18 cellular contexts compared by ENCODE assay signal in genomic region chr15:81887913-81888312, GRCh38.
DNase-seq lines count a peak whose midpoint lies in the region; ATAC-seq and TF ChIP-seq lines count a peak whose summit lies in the region.
"Had no signal": no experiment of that assay in that cellular context is flagged by ENCODE, and none has a peak within 500 bp of the region (broad histone marks: within the 10 kb centered on the region; RNA-seq: fewer than 3 reads in every experiment).

No MANE protein-coding gene starts in this region.

- H3K27ac Mint-ChIP-seq in nephron progenitor cell: peak overlapping the region; percentile 96
- H3K27ac Mint-ChIP-seq: activated naive CD4-positive, alpha-beta T cell treated with anti-CD3 and anti-CD28 coated beads, Interleukin-2, amount 10 ng/mL, durations not matched to agents 7 days and 5 days had no signal

- DNase-seq in AG20443 (ENCODE audit: low spot score): peak; percentile 68
- DNase-seq in RKO (ENCODE audit: low spot score): peak; percentile 42
- peak; percentile 12 for DNase-seq in epithelial cell of prostate (ENCODE audit: low read depth, low spot score)
- no peak for DNase-seq in nephron progenitor cell
- DNase-seq in lower leg skin (ENCODE audit: low spot score in 2 of 2): no peak
- no peak for DNase-seq in stimulated activated naive CD4-positive, alpha-beta T cell (lab: John Stamatoyannopoulos, UW)
- no peak for DNase-seq in NK-92 treated with Interleukin-12 subunit alpha and Interleukin-12 subunit beta, amount 100 ng/mL, for 24 hours (lab: John Stamatoyannopoulos, UW)
- DNase-seq: ACHN; activated naive CD4-positive, alpha-beta T cell treated with anti-CD3 and anti-CD28 coated beads, Interleukin-2, amount 10 ng/mL, durations not matched to agents 7 days and 5 days; GOT3; head of caudate nucleus; MV-4-11; NCI-H2227 treated with DMSO at 0.1 percent for 48 hours; trophoblast cell had no signal

- peaks cover 53% of the 10 kb centered on the region for H3K4me1 Mint-ChIP-seq in nephron progenitor cell
- H3K4me1 Mint-ChIP-seq: activated naive CD4-positive, alpha-beta T cell treated with anti-CD3 and anti-CD28 coated beads, Interleukin-2, amount 10 ng/mL, durations not matched to agents 7 days and 5 days had no signal

- intact Hi-C loops in lower leg skin (cut with DNase I; ENCODE audit: low total_unique reads): no loop called here

- H3K4me3 ChIP-seq in lower leg skin (ENCODE audit: low read depth, poor library complexity, severe bottlenecking): no peak overlapping the region
- H3K4me3 ChIP-seq: dorsolateral prefrontal cortex had no signal

- H3K36me3 Mint-ChIP-seq in nephron progenitor cell (ENCODE audit: low read depth): peaks cover 23% of the 10 kb centered on the region
- H3K36me3 Mint-ChIP-seq: activated naive CD4-positive, alpha-beta T cell treated with anti-CD3 and anti-CD28 coated beads, Interleukin-2, amount 10 ng/mL, durations not matched to agents 7 days and 5 days had no signal

- no peak for TF ChIP-seq POLR2A in lower leg skin (IDR thresholded peaks at IDR 0.05)

- TF ChIP-seq CTCF in nephron progenitor cell (IDR thresholded peaks at IDR 0.05): no peak
- no peak for TF ChIP-seq CTCF in lower leg skin (IDR thresholded peaks at IDR 0.05)

- H3K27me3 Mint-ChIP-seq in nephron progenitor cell (ENCODE audit: low read depth, poor library complexity): no peaks in the 10 kb centered on the region

- H3K9me3 Mint-ChIP-seq in nephron progenitor cell: peaks cover 17% of the 10 kb centered on the region
- H3K9me3 Mint-ChIP-seq: activated naive CD4-positive, alpha-beta T cell treated with anti-CD3 and anti-CD28 coated beads, Interleukin-2, amount 10 ng/mL, durations not matched to agents 7 days and 5 days had no signal

- H3K4me3 Mint-ChIP-seq in nephron progenitor cell: no peak overlapping the region
- H3K4me3 Mint-ChIP-seq: activated naive CD4-positive, alpha-beta T cell treated with anti-CD3 and anti-CD28 coated beads, Interleukin-2, amount 10 ng/mL, durations not matched to agents 7 days and 5 days; neural crest cell had no signal

- WGBS in lower leg skin, 2 donors: 28 to 36% methylated on average over 2 of the region's 2 CpGs

- no peak for ATAC-seq in GM18907 (IDR thresholded peaks at IDR 0.05; ENCODE audit: unreplicated experiment)

- no peak overlapping the region for H3K27ac ChIP-seq in epithelial cell of prostate
- H3K27ac ChIP-seq: HL-60 had no signal

Comparison
In these comparisons a context has a peak if more than half of its experiments do, and no peak if none do; other contexts are left out.
1. DNase-seq: peak in AG20443 (single experiment), RKO (single experiment) and epithelial cell of prostate (single experiment); none in nephron progenitor cell (single experiment), lower leg skin (0 of 2), stimulated activated naive CD4-positive, alpha-beta T cell (0 of 6) and NK-92 treated with Interleukin-12 subunit alpha and Interleukin-12 subunit beta, amount 100 ng/mL, for 24 hours (single experiment).